ENCODE assay signal across 8 cellular contexts in genomic region chr12:66131067-66131688, GRCh38. TPM values are rescaled to one million over a fixed set of nuclear protein-coding genes. Genes with fewer than 3 reads are reported as not detected.
DNase-seq lines count a peak whose midpoint lies in the region; ATAC-seq, FAIRE-seq and TF ChIP-seq lines count a peak whose summit lies in the region.

No MANE protein-coding gene starts in this region.

- intact Hi-C loops in spleen (cut with DNase I; ENCODE audit: low total_unique reads): no loop called here

- WGBS in A549 (ENCODE audit: missing lambda C conversion rate): 7% methylated on average over 11 of the region's 11 CpGs
- 6 to 11% (median 9%) methylated on average over 11 of the region's 11 CpGs for WGBS in spleen, 5 donors

- H3K9me3 ChIP-seq in A549 (no peaks in the 10 kb centered on the region), right atrium auricular region (no peaks in the 10 kb centered on the region), spleen (no peaks in the 10 kb centered on the region)

- H3K4me2 ChIP-seq in A549: peak overlapping the region; percentile 84

- H3K4me1 ChIP-seq in A549: peaks cover 22% of the 10 kb centered on the region; the same call in 2 of the 3 replicates
- peaks cover 0 to 39% of the 10 kb centered on the region in 2 donors for H3K4me1 ChIP-seq in right atrium auricular region
- H3K4me1 ChIP-seq in spleen: peaks cover 3 to 56% (median 48%) of the 10 kb centered on the region in 6 donors

- DNase-seq in A549 (ENCODE audit: low read depth in 1 of 2, low spot score in 1 of 2): no peak
- no peak for DNase-seq in T-helper 2 cell treated with Interferon-gamma antibody and Interleukin-4, amounts not matched to agents 5 μg/mL and 100 μg/mL, for 36 hours (ENCODE audit: low spot score)
- no peak for DNase-seq in right atrium auricular region (ENCODE audit: low spot score)
- no peak for DNase-seq in spleen
- DNase-seq in mucosa of gallbladder (ENCODE audit: low spot score): no peak

- TF ChIP-seq RAD21 in A549 (conservative IDR thresholded peaks at IDR 0.05 in 1 of 2, IDR thresholded peaks at IDR 0.05 in 1 of 2): no peak

- no peak for FAIRE-seq in A549 (lab: Jason Lieb, UNC)

- peak in 1 of 2 experiments; percentile 18; a peak in 3 of 6 replicates for ATAC-seq in A549
- ATAC-seq in GM19455 (IDR thresholded peaks at IDR 0.05; ENCODE audit: unreplicated experiment): peak; percentile 55
- no peak for ATAC-seq in GM21390 (IDR thresholded peaks at IDR 0.05; ENCODE audit: unreplicated experiment)
- no peak for ATAC-seq in GM19463 (IDR thresholded peaks at IDR 0.05; ENCODE audit: unreplicated experiment)

- POLR2A ChIA-PET in A549 (lab: Yijun Ruan, JAX): interaction anchor here (0.6 to 1.7 kb wide), 12 partner anchors 8 to 523 kb away, joined by 3 to 30 read pairs (median 4); partner anchors contain the start of genes HELB and TMBIM4

- H3K36me3 ChIP-seq in right atrium auricular region: peaks cover 14% of the 10 kb centered on the region
- peaks cover 0 to 40% (median 22%) of the 10 kb centered on the region in 6 donors for H3K36me3 ChIP-seq in spleen

- peaks cover 45% of the 10 kb centered on the region for H3K36me3 Mint-ChIP-seq in T-helper 2 cell treated with Interferon-gamma antibody and Interleukin-4, amounts not matched to agents 5 μg/mL and 100 μg/mL, for 36 hours (ENCODE audit: low read depth)

- H3K27ac ChIP-seq in A549 (peak overlapping the region; percentile 72 to 89), right atrium auricular region (peak overlapping the region; percentile 66 to 85), spleen (peak overlapping the region; percentile 77 to 91 (median 88))

- H3K4me3 Mint-ChIP-seq in T-helper 2 cell treated with Interferon-gamma antibody and Interleukin-4, amounts not matched to agents 5 μg/mL and 100 μg/mL, for 36 hours: peak overlapping the region; percentile 96

- TF ChIP-seq EP300 in A549 (IDR thresholded peaks at IDR 0.05): no peak

- H3K9me3 Mint-ChIP-seq in T-helper 2 cell treated with Interferon-gamma antibody and Interleukin-4, amounts not matched to agents 5 μg/mL and 100 μg/mL, for 36 hours: no peaks in the 10 kb centered on the region

- H3K4me1 Mint-ChIP-seq in T-helper 2 cell treated with Interferon-gamma antibody and Interleukin-4, amounts not matched to agents 5 μg/mL and 100 μg/mL, for 36 hours (ENCODE audit: low read depth): peaks cover 39% of the 10 kb centered on the region

- H3K27me3 ChIP-seq in right atrium auricular region (no peaks in the 10 kb centered on the region), spleen (replicated peaks in 1 of 7) (no peaks in the 10 kb centered on the region)

- H3K4me3 ChIP-seq in A549 (peak overlapping the region; percentile 82), right atrium auricular region (peak overlapping the region; percentile 79 to 91), spleen (peak overlapping the region; percentile 73 to 91 (median 82))

- H3K27ac Mint-ChIP-seq in T-helper 2 cell treated with Interferon-gamma antibody and Interleukin-4, amounts not matched to agents 5 μg/mL and 100 μg/mL, for 36 hours: peak overlapping the region; percentile 96

- no peak for TF ChIP-seq CTCF in A549 (IDR thresholded peaks at IDR 0.05)
- TF ChIP-seq CTCF in right atrium auricular region (IDR thresholded peaks at IDR 0.05): no peak
- no peak for TF ChIP-seq CTCF in spleen (IDR thresholded peaks at IDR 0.05 in 8 of 11, conservative IDR thresholded peaks at IDR 0.05 in 3 of 11)

- CTCF ChIA-PET in A549 (lab: Yijun Ruan, JAX): interaction anchor here (0.6 to 1.8 kb wide), 7 partner anchors 12 to 194 kb away, joined by 3 to 8 read pairs (median 4); partner anchors contain the start of gene TMBIM4

- TF ChIP-seq POLR2A in A549 (IDR thresholded peaks at IDR 0.05; ENCODE audit: low read length) (no peak), spleen (IDR thresholded peaks at IDR 0.05) (no peak)

- no peaks in the 10 kb centered on the region for H3K27me3 Mint-ChIP-seq in T-helper 2 cell treated with Interferon-gamma antibody and Interleukin-4, amounts not matched to agents 5 μg/mL and 100 μg/mL, for 36 hours (ENCODE audit: low read depth)

TF ChIP-seq in A549, 52 proteins besides CTCF, POLR2A, EP300 and RAD21 (continues in another document):
- no peak for TF ChIP-seq HMGXB4 (CRISPR knock-in tag; IDR thresholded peaks at IDR 0.05; ENCODE audit: borderline replicate concordance)
- no peak for TF ChIP-seq ESRRA (IDR thresholded peaks at IDR 0.05; ENCODE audit: borderline replicate concordance, low read length)
- no peak for TF ChIP-seq RNF2 (IDR thresholded peaks at IDR 0.05; ENCODE audit: borderline replicate concordance, low read depth)
- TF ChIP-seq USF2 (IDR thresholded peaks at IDR 0.05): no peak
- TF ChIP-seq HOXB5 (CRISPR knock-in tag; IDR thresholded peaks at IDR 0.05): no peak
- TF ChIP-seq RFX5 (IDR thresholded peaks at IDR 0.05): no peak
- no peak for TF ChIP-seq FOSB (CRISPR knock-in tag; IDR thresholded peaks at IDR 0.05)
- TF ChIP-seq HEYL (CRISPR knock-in tag; IDR thresholded peaks at IDR 0.05): no peak
- TF ChIP-seq, protein P1, sequence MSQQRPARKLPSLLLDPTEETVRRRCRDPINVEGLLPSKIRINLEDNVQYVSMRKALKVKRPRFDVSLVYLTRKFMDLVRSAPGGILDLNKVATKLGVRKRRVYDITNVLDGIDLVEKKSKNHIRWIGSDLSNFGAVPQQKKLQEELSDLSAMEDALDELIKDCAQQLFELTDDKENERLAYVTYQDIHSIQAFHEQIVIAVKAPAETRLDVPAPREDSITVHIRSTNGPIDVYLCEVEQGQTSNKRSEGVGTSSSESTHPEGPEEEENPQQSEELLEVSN (IDR thresholded peaks at IDR 0.05; ENCODE audit: borderline replicate concordance, low read depth): no peak
- TF ChIP-seq TFCP2L1 (CRISPR knock-in tag; IDR thresholded peaks at IDR 0.05): no peak
- TF ChIP-seq PHF8 (IDR thresholded peaks at IDR 0.05; ENCODE audit: borderline replicate concordance, low read depth): no peak
- no peak for TF ChIP-seq MAFK (IDR thresholded peaks at IDR 0.05; ENCODE audit: partially characterized antibody)

RNA-seq across cellular contexts. Expression of gene LLPH, which starts 0.6 kb away (rescaled TPM):
- polyA plus RNA-seq in A549 (2011; rRNA removed) (31.6 and 54.5 TPM in 2 replicates), A549 (2017; fragmentation: RNase III; extraction: RNeasy Plus Mini Kit Qiagen cat#74134 plus additional on column Dnase treatment) (32.4 to 35.3 TPM (median 32.5 TPM) in 3 replicates), spleen (10 to 100 TPM; 13.9 to 21.1 (median 19.1) TPM)
- polyA plus RNA-seq in A549 (2012; cell fraction: cytosol; rRNA removed): 8.0 and 9.2 TPM in 2 replicates
- polyA plus RNA-seq in A549 (2012; cell fraction: nucleus; rRNA removed): 1.1 and 1.8 TPM in 2 replicates
- polyA minus RNA-seq in A549 (2011; rRNA and poly(A)+ RNA removed): 2.4 and 3.0 TPM in 2 replicates
- total RNA-seq in right atrium auricular region (10 to 100 TPM in 1 of 2 donors, 1 to 10 TPM in 1; 7.0 to 10.1 TPM), spleen (10 to 100 TPM in 4 of 7 donors, 1 to 10 TPM in 3; 6.5 to 21.7 (median 16.9) TPM), mucosa of gallbladder (16.5 TPM)

RNA-seq across cellular contexts. Expression of gene TMBIM4, which starts 38.6 kb away (rescaled TPM):
- polyA plus RNA-seq in A549 (2011; rRNA removed) (80.3 and 87.4 TPM in 2 replicates), A549 (2017; fragmentation: RNase III; extraction: RNeasy Plus Mini Kit Qiagen cat#74134 plus additional on column Dnase treatment) (53.7 to 63.2 TPM (median 55.9 TPM) in 3 replicates), spleen (100 to 1,000 TPM in 2 of 3 donors, 10 to 100 TPM in 1; 93.4 to 132 (median 125) TPM)
- 31.8 and 38.6 TPM in 2 replicates for polyA plus RNA-seq in A549 (2012; cell fraction: cytosol; rRNA removed)
- 21.0 and 41.8 TPM in 2 replicates for polyA plus RNA-seq in A549 (2012; cell fraction: nucleus; rRNA removed)
- 16.1 and 21.4 TPM in 2 replicates for polyA minus RNA-seq in A549 (2011; rRNA and poly(A)+ RNA removed)
- total RNA-seq in right atrium auricular region (100 to 1,000 TPM; 107 to 139 TPM), spleen (100 to 1,000 TPM; 114 to 257 (median 134) TPM), mucosa of gallbladder (122 TPM)

RNA-seq across cellular contexts. Expression of gene IRAK3, which starts 57.8 kb away (rescaled TPM):
- polyA plus RNA-seq in A549 (2011; rRNA removed) (0.25 and 0.30 TPM in 2 replicates), A549 (2017; fragmentation: RNase III; extraction: RNeasy Plus Mini Kit Qiagen cat#74134 plus additional on column Dnase treatment) (0.06 to 0.16 TPM (median 0.12 TPM) in 3 replicates), spleen (1 to 10 TPM; 4.4 to 9.4 (median 5.7) TPM)
- 0.04 and 0.05 TPM in 2 replicates for polyA plus RNA-seq in A549 (2012; cell fraction: cytosol; rRNA removed)
- 0.05 and 0.06 TPM in 2 replicates for polyA plus RNA-seq in A549 (2012; cell fraction: nucleus; rRNA removed)
- polyA minus RNA-seq in A549 (2011; rRNA and poly(A)+ RNA removed): 0.05 and 0.21 TPM in 2 replicates
- total RNA-seq in right atrium auricular region (10 to 100 TPM; 12.3 to 15.8 TPM), spleen (100 to 1,000 TPM in 2 of 7 donors, 10 to 100 TPM in 5; 39.0 to 157 (median 79.6) TPM), mucosa of gallbladder (7.1 TPM)
